ENCODE assay signal across 24 cellular contexts in the genomic region with DNA sequence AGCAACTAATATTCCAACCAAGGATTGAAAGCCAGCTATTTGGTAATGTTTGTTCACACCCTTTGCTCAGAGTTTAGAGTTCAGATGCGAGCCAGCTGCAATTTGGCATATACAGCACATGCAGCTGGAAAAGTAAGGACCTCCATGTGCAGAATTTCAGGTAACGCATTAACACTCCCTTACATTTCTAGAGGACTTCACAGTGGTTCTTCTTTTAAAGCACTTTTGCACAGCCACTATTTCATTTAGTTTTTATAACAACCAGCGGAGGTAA. TPM values are rescaled to one million over a fixed set of nuclear protein-coding genes. Genes with fewer than 3 reads are reported as not detected.
DNase-seq lines count a peak whose midpoint lies in the region; ATAC-seq, FAIRE-seq and TF ChIP-seq lines count a peak whose summit lies in the region.
"Had no signal": no experiment of that assay in that cellular context is flagged by ENCODE, and none has a peak within 500 bp of the region (broad histone marks: within the 10 kb centered on the region; RNA-seq: fewer than 3 reads in every experiment).

No MANE protein-coding gene starts in this region.

- DNase-seq in SHP77 treated with DMSO at 0.1 percent for 48 hours (lab: John Stamatoyannopoulos, UW) (peak; percentile 54), SHP77 (lab: John Stamatoyannopoulos, UW) (no peak), HepG2 (ENCODE audit: low spot score) (no peak), sigmoid colon (no peak), activated gamma-delta T cell treated with Interleukin-2 at 50 U/mL for 16 hours (no peak), kidney tubule cell (ENCODE audit: low spot score) (no peak)
- DNase-seq: AML-193; CD4-positive, alpha-beta T cell; DND-41; MV-4-11; NCI-H2227 treated with DMSO at 0.1 percent for 48 hours; SIG-M5; SK-N-SH; SW 1271 had no signal

- H3K9me3 ChIP-seq in HepG2 (ENCODE audit: low read length) (no peaks in the 10 kb centered on the region), sigmoid colon (no peaks in the 10 kb centered on the region)
- H3K9me3 ChIP-seq: A549, SK-N-SH had no signal

- no peak for TF ChIP-seq CTCF in HepG2 (CRISPR knock-in tag; IDR thresholded peaks at IDR 0.05)
- TF ChIP-seq CTCF in sigmoid colon (IDR thresholded peaks at IDR 0.05) = no peak

- H3K79me2 ChIP-seq in HepG2 (ENCODE audit: insufficient read depth, low read length) = peaks cover 16% of the 10 kb centered on the region

- CTCF ChIA-PET in HepG2 (lab: Yijun Ruan, JAX; ENCODE audit: low intra/inter-chr PET ratio, low total read pairs) = interaction anchor here (5.7 kb wide), 1 partner anchor 122 kb away, joined by 51 read pairs; no protein-coding TSS in a partner anchor

- H3K9ac ChIP-seq in HepG2 (ENCODE audit: insufficient read depth, low read depth, low read length) = no peak overlapping the region
- H3K9ac ChIP-seq: BLaER1 treated with 17β-estradiol and CSF1 and Interleukin-3, amounts not matched to agents 10 nM and 100 nM; SK-N-SH had no signal

- TF ChIP-seq RAD21 in HepG2 (CRISPR knock-in tag; IDR thresholded peaks at IDR 0.05) = no peak

- TF ChIP-seq EP300 in HepG2 (IDR thresholded peaks at IDR 0.05; ENCODE audit: low read depth in 2 of 2, low read length in 2 of 2) = no peak
- TF ChIP-seq EP300 in HepG2 (CRISPR knock-in tag; IDR thresholded peaks at IDR 0.05; ENCODE audit: borderline replicate concordance) = no peak
- TF ChIP-seq EP300 in sigmoid colon (IDR thresholded peaks at IDR 0.05) = no peak

- FAIRE-seq in HepG2 (lab: Jason Lieb, UNC) = peak; percentile 12
- FAIRE-seq: A549, H54 had no signal

- no peak for TF ChIP-seq POLR2A in HepG2 (IDR thresholded peaks at IDR 0.05; ENCODE audit: insufficient read depth in 1 of 2, low read depth in 2 of 2, low read length in 2 of 2)
- no peak for TF ChIP-seq POLR2A in sigmoid colon (IDR thresholded peaks at IDR 0.05)

- H2AFZ ChIP-seq in HepG2 (ENCODE audit: low read length) = no peak overlapping the region

- 76% methylated on average over 3 of the region's 3 CpGs for WGBS in HepG2 (ENCODE audit: low lambda C conversion rate)
- 60 to 87% methylated on average over 3 of the region's 3 CpGs for WGBS in sigmoid colon, 2 donors

- ATAC-seq in HepG2 = no peak
- ATAC-seq in GM18502 (IDR thresholded peaks at IDR 0.05; ENCODE audit: poor library complexity, unreplicated experiment) = no peak
- ATAC-seq: A549, Panc1 had no signal

- intact Hi-C loops in HepG2 (cut with micrococcal nuclease; ENCODE audit: unreplicated experiment) (no loop called here), sigmoid colon (cut with DNase I) (no loop called here)

- no peaks in the 10 kb centered on the region for H3K36me3 ChIP-seq in HepG2 (replicated peaks in 1 of 2; ENCODE audit: control insufficient read depth in 1 of 2, insufficient read depth in 2 of 2, low read length in 2 of 2)
- H3K36me3 ChIP-seq in sigmoid colon = no peaks in the 10 kb centered on the region
- H3K36me3 ChIP-seq: BLaER1 treated with 17β-estradiol and CSF1 and Interleukin-3, amounts not matched to agents 10 nM and 100 nM had no signal

- H3K27me3 ChIP-seq in HepG2 (ENCODE audit: control insufficient read depth in 1 of 2, insufficient read depth in 2 of 2, low read length in 2 of 2) (no peaks in the 10 kb centered on the region), sigmoid colon (no peaks in the 10 kb centered on the region)

- in situ Hi-C loops in HepG2 (cut with HindIII; ENCODE audit: extremely low pct_ligation_motif_present, low pct_unique_long_range_greater_than_20kb) = no loop called here

- H3K27ac ChIP-seq in HepG2 (ENCODE audit: extremely low read length, insufficient read depth, low read length) (no peak overlapping the region), sigmoid colon (peak overlapping the region in 3 of 4 donors; percentile 4 to 71 (median 67))
- H3K27ac ChIP-seq: A549; BLaER1 treated with 17β-estradiol and CSF1 and Interleukin-3, amounts not matched to agents 10 nM and 100 nM; HL-60; RWPE1 had no signal

- no peak overlapping the region for H3K4me3 ChIP-seq in HepG2 (replicated peaks in 1 of 3; ENCODE audit: insufficient read depth in 1 of 3, low read depth in 2 of 3, low read length in 3 of 3)
- H3K4me3 ChIP-seq in sigmoid colon = no peak overlapping the region
- H3K4me3 ChIP-seq: A549; BLaER1 treated with 17β-estradiol and CSF1 and Interleukin-3, amounts not matched to agents 10 nM and 100 nM had no signal

- H3K4me2 ChIP-seq in HepG2 (ENCODE audit: low read depth, low read length) = peak overlapping the region; percentile 79; the same call in 1 of the 2 replicates
- H3K4me2 ChIP-seq: A549; BLaER1 treated with 17β-estradiol and CSF1 and Interleukin-3, amounts not matched to agents 10 nM and 100 nM; SK-N-SH had no signal

- no TSS peak for BruUV-seq in HepG2 (replicated peaks; lab: Mats Ljungman, UMichigan)

- H3K4me1 ChIP-seq in HepG2 (ENCODE audit: insufficient read depth, low read length) (peaks cover 68% of the 10 kb centered on the region), sigmoid colon (peaks cover 0 to 45% (median 29%) of the 10 kb centered on the region in 4 donors)

- H4K20me1 ChIP-seq in HepG2 (ENCODE audit: insufficient read depth, low read length) = no peaks in the 10 kb centered on the region

- POLR2A ChIA-PET in HepG2 (lab: Yijun Ruan, JAX) = interaction anchor here (2.0 to 6.9 kb wide), 2 partner anchors 19 to 34 kb away, joined by 7 to 102 read pairs; no protein-coding TSS in a partner anchor

TF ChIP-seq in HepG2, 621 proteins besides CTCF, POLR2A, EP300 and RAD21 (continues in another document):
- no peak for TF ChIP-seq ZMAT3 (CRISPR knock-in tag; conservative IDR thresholded peaks at IDR 0.05)
- no peak for TF ChIP-seq GABPB1 (CRISPR knock-in tag; IDR thresholded peaks at IDR 0.05)
- no peak for TF ChIP-seq KAT2B (IDR thresholded peaks at IDR 0.05; ENCODE audit: borderline replicate concordance, low read depth, low read length)
- 0 out of 2 replicates have a peak, but pooled peaks have one; percentile 11 for TF ChIP-seq HNF4G (IDR thresholded peaks at IDR 0.05; ENCODE audit: borderline replicate concordance, low read depth, low read length)
- TF ChIP-seq HNF4G (CRISPR knock-in tag; IDR thresholded peaks at IDR 0.05; ENCODE audit: borderline replicate concordance, low read depth) = no peak
- no peak for TF ChIP-seq HMG20B (CRISPR knock-in tag; conservative IDR thresholded peaks at IDR 0.05)
- peak; percentile 66 for TF ChIP-seq HNF4A (CRISPR knock-in tag; IDR thresholded peaks at IDR 0.05)
- no peak for TF ChIP-seq HNRNPLL (IDR thresholded peaks at IDR 0.05; ENCODE audit: low read depth, low read length, poor library complexity, severe bottlenecking)

RNA-seq across cellular contexts. Expression of a gene that starts 3.4 kb away (rescaled TPM):
- total RNA-seq in HepG2 (2016; rRNA removed; fragmentation: Illumina TruSeq; extraction: Trizol) (4.9 and 7.8 TPM in 2 replicates), sigmoid colon (1 to 10 TPM in 3 of 4 donors, under 1 TPM in 1; 0.68 to 4.7 (median 3.2) TPM)
- 2.0 and 2.8 TPM in 2 replicates for total RNA-seq in HepG2 (2016; cell fraction: cytosol; rRNA removed; fragmentation: Illumina TruSeq; extraction: Trizol; ENCODE audit: low read depth)
- 5.5 and 7.3 TPM in 2 replicates for total RNA-seq in HepG2 (2016; cell fraction: insoluble cytoplasmic fraction; rRNA removed; fragmentation: Illumina TruSeq; extraction: Trizol)
- 3.5 and 4.6 TPM in 2 replicates for total RNA-seq in HepG2 (2016; cell fraction: membrane; rRNA removed; fragmentation: Illumina TruSeq; extraction: Trizol)
- 10.6 and 11.1 TPM in 2 replicates for total RNA-seq in HepG2 (2016; cell fraction: nucleus; rRNA removed; fragmentation: Illumina TruSeq; extraction: Trizol)
- polyA plus RNA-seq in HepG2 (2011; rRNA removed) (70.7 and 71.2 TPM in 2 replicates), sigmoid colon (1 to 10 TPM in 2 of 3 donors, under 1 TPM in 1; 0.92 to 5.8 (median 4.8) TPM)
- 32.5 and 33.6 TPM in 2 replicates for polyA plus RNA-seq in HepG2 (2011; cell fraction: cytosol; rRNA removed)
- 175 and 193 TPM in 2 replicates for polyA plus RNA-seq in HepG2 (2011; cell fraction: nucleus; rRNA removed)
- polyA plus RNA-seq in HepG2 (2012) = 26.6 and 28.4 TPM in 2 replicates
- polyA plus RNA-seq in HepG2 (2016; cell fraction: cytosol; fragmentation: Illumina TruSeq; extraction: Trizol; ENCODE audit: low read depth) = 4.2 and 5.4 TPM in 2 replicates
- polyA plus RNA-seq in HepG2 (2016; cell fraction: insoluble cytoplasmic fraction; fragmentation: Illumina TruSeq; extraction: Trizol; ENCODE audit: low read depth) = 13.1 and 13.8 TPM in 2 replicates
- 6.0 and 7.4 TPM in 2 replicates for polyA plus RNA-seq in HepG2 (2016; cell fraction: membrane; fragmentation: Illumina TruSeq; extraction: Trizol; ENCODE audit: low read depth)
- polyA plus RNA-seq in HepG2 (2016; cell fraction: nucleus; fragmentation: Illumina TruSeq; extraction: Trizol; ENCODE audit: insufficient read depth, low read depth) = 47.2 and 50.2 TPM in 2 replicates
- polyA minus RNA-seq in HepG2 (2011; rRNA and poly(A)+ RNA removed; ENCODE audit: low replicate concordance) = 20.8 TPM in 1 of 2 replicates, not detected in the other
- 5.8 and 9.0 TPM in 2 replicates for polyA minus RNA-seq in HepG2 (2011; cell fraction: cytosol; rRNA and poly(A)+ RNA removed)
- 18.3 and 18.5 TPM in 2 replicates for polyA minus RNA-seq in HepG2 (2011; cell fraction: nucleus; rRNA and poly(A)+ RNA removed)
- total RNA-seq: CD4-positive, alpha-beta T cell; M059J; OCI-LY7 had no signal

RNA-seq across cellular contexts. Expression of a gene that starts 56.3 kb away (rescaled TPM):
- total RNA-seq in HepG2 (2016; rRNA removed; fragmentation: Illumina TruSeq; extraction: Trizol) = not detected in 2 replicates
- not detected in 2 replicates for total RNA-seq in HepG2 (2016; cell fraction: cytosol; rRNA removed; fragmentation: Illumina TruSeq; extraction: Trizol; ENCODE audit: low read depth)
- total RNA-seq in HepG2 (2016; cell fraction: insoluble cytoplasmic fraction; rRNA removed; fragmentation: Illumina TruSeq; extraction: Trizol) = not detected in 2 replicates
- total RNA-seq in HepG2 (2016; cell fraction: membrane; rRNA removed; fragmentation: Illumina TruSeq; extraction: Trizol) = not detected in 2 replicates
- total RNA-seq in HepG2 (2016; cell fraction: nucleus; rRNA removed; fragmentation: Illumina TruSeq; extraction: Trizol) = not detected in 2 replicates
- 0.11 and 0.12 TPM in 2 replicates for polyA plus RNA-seq in HepG2 (2011; rRNA removed)
- polyA plus RNA-seq in HepG2 (2011; cell fraction: cytosol; rRNA removed) = 0.05 TPM in 1 of 2 replicates, not detected in the other
- not detected in 2 replicates for polyA plus RNA-seq in HepG2 (2011; cell fraction: nucleus; rRNA removed)
- 0.15 TPM in 1 of 2 replicates, not detected in the other for polyA plus RNA-seq in HepG2 (2012)
- not detected in 2 replicates for polyA plus RNA-seq in HepG2 (2016; cell fraction: cytosol; fragmentation: Illumina TruSeq; extraction: Trizol; ENCODE audit: low read depth)
- polyA plus RNA-seq in HepG2 (2016; cell fraction: insoluble cytoplasmic fraction; fragmentation: Illumina TruSeq; extraction: Trizol; ENCODE audit: low read depth) = not detected in 2 replicates
- not detected in 2 replicates for polyA plus RNA-seq in HepG2 (2016; cell fraction: membrane; fragmentation: Illumina TruSeq; extraction: Trizol; ENCODE audit: low read depth)
- not detected in 2 replicates for polyA plus RNA-seq in HepG2 (2016; cell fraction: nucleus; fragmentation: Illumina TruSeq; extraction: Trizol; ENCODE audit: insufficient read depth, low read depth)
- 0.48 TPM in 1 of 2 replicates, not detected in the other for polyA minus RNA-seq in HepG2 (2011; rRNA and poly(A)+ RNA removed; ENCODE audit: low replicate concordance)
- polyA minus RNA-seq in HepG2 (2011; cell fraction: cytosol; rRNA and poly(A)+ RNA removed) = not detected in 2 replicates
- polyA minus RNA-seq in HepG2 (2011; cell fraction: nucleus; rRNA and poly(A)+ RNA removed) = 0.39 and 0.50 TPM in 2 replicates
- total RNA-seq in sigmoid colon = not detected
- 1 to 10 TPM; 1.5 to 2.5 (median 2.4) TPM for polyA plus RNA-seq in sigmoid colon
- total RNA-seq: CD4-positive, alpha-beta T cell; M059J; NCI-H460; OCI-LY7 had no signal
- polyA plus RNA-seq: A549 had no signal
